In genomic region chr2:79573895-79574674, GRCh38 we compare ENCODE assay signal across 31 cellular contexts.
"Had no signal": no experiment of that assay in that cellular context is flagged by ENCODE, and none has a peak within 500 bp of the region (broad histone marks: within the 10 kb centered on the region; RNA-seq: fewer than 3 reads in every experiment).

No MANE protein-coding gene starts in this region.

- H3K9ac ChIP-seq: neural progenitor cell, parathyroid adenoma had no signal

- H2AFZ ChIP-seq: neural progenitor cell, parathyroid adenoma had no signal

- H3K9me3 Mint-ChIP-seq: endodermal cell, mesothelial cell of epicardium, neural progenitor cell, type B pancreatic cell had no signal

- H3K79me2 ChIP-seq: parathyroid adenoma had no signal

- H3K4me3 Mint-ChIP-seq: endodermal cell; mesothelial cell of epicardium; naive B cell; natural killer cell treated with Interleukin-12 subunit alpha and Interleukin-12 subunit beta and Interleukin-15 and Interleukin-18, amount 100 ng/mL, for 72 hours; neural progenitor cell; stimulated activated effector memory CD8-positive, alpha-beta T cell treated with anti-CD3 and anti-CD28 coated beads, Interleukin-12 subunit alpha, Interleukin-12 subunit beta, amount 100 ng/mL, for 72 hours; type B pancreatic cell had no signal

- H3K36me3 Mint-ChIP-seq: mesothelial cell of epicardium; naive B cell; stimulated activated effector memory CD8-positive, alpha-beta T cell treated with anti-CD3 and anti-CD28 coated beads, Interleukin-12 subunit alpha, Interleukin-12 subunit beta, amount 100 ng/mL, for 72 hours; type B pancreatic cell had no signal

- H3K27me3 Mint-ChIP-seq: naive B cell; natural killer cell treated with Interleukin-12 subunit alpha and Interleukin-12 subunit beta and Interleukin-15 and Interleukin-18, amount 100 ng/mL, for 72 hours; type B pancreatic cell had no signal

- H3K4me3 ChIP-seq: dorsolateral prefrontal cortex, esophagus muscularis mucosa, gastroesophageal sphincter, heart left ventricle, lung, mucosa of descending colon, neural progenitor cell, prostate gland, right atrium auricular region, sigmoid colon, stomach, tibial artery had no signal

- H3K27me3 ChIP-seq: dorsolateral prefrontal cortex, esophagus muscularis mucosa, foreskin keratinocyte, gastroesophageal sphincter, heart left ventricle, neural progenitor cell, right atrium auricular region, sigmoid colon, stomach, tibial artery had no signal

- FAIRE-seq: colon, islet of Langerhans had no signal

- DNase-seq: dorsolateral prefrontal cortex; effector CD4-positive, alpha-beta T cell; endodermal cell; foreskin keratinocyte; heart left ventricle; hippocampal formation; left cardiac atrium; left ventricle myocardium superior; mesenchymal stem cell; mucosa of descending colon; naive B cell; sigmoid colon; stimulated activated CD4-positive, alpha-beta T cell treated with anti-CD3 and anti-CD28 coated beads, Interleukin-2, amount 100 ng/mL, for 24 hours; stimulated activated CD4-positive, alpha-beta T cell treated with anti-CD3 and anti-CD28 coated beads, Interleukin-4, amount 100 ng/mL, for 24 hours; stimulated activated naive CD4-positive, alpha-beta T cell treated with Interleukin-2 at 50 U/mL for 16 hours; stomach; tibial artery had no signal

- H3K9me3 ChIP-seq: esophagus muscularis mucosa, gastroesophageal sphincter, heart left ventricle, mucosa of descending colon, prostate gland, right atrium auricular region, sigmoid colon, stomach, tibial artery had no signal

- H3K4me1 ChIP-seq: esophagus muscularis mucosa, foreskin keratinocyte, gastroesophageal sphincter, heart left ventricle, parathyroid adenoma, prostate gland, right atrium auricular region, sigmoid colon, stomach, tibial artery had no signal

- ATAC-seq: foreskin keratinocyte; gastroesophageal sphincter; heart left ventricle; left cardiac atrium; left ventricle myocardium superior; mucosa of descending colon; natural killer cell treated with Interleukin-12 subunit alpha and Interleukin-12 subunit beta and Interleukin-15 and Interleukin-18, amount 100 ng/mL, for 72 hours; stimulated activated effector memory CD8-positive, alpha-beta T cell treated with anti-CD3 and anti-CD28 coated beads, Interleukin-12 subunit alpha, Interleukin-12 subunit beta, amount 100 ng/mL, for 72 hours had no signal

- H3K27ac ChIP-seq: dorsolateral prefrontal cortex, epithelial cell of prostate, esophagus muscularis mucosa, foreskin keratinocyte, gastroesophageal sphincter, heart left ventricle, neural progenitor cell, parathyroid adenoma, prostate gland, right atrium auricular region, sigmoid colon, stomach, tibial artery had no signal

- H3K36me3 ChIP-seq: esophagus muscularis mucosa, gastroesophageal sphincter, heart left ventricle, neural progenitor cell, prostate gland, right atrium auricular region, sigmoid colon, stomach, tibial artery had no signal

- H3K4me2 ChIP-seq: neural progenitor cell had no signal

- H3K4me1 Mint-ChIP-seq: mesothelial cell of epicardium; naive B cell; neural progenitor cell; stimulated activated effector memory CD8-positive, alpha-beta T cell treated with anti-CD3 and anti-CD28 coated beads, Interleukin-12 subunit alpha, Interleukin-12 subunit beta, amount 100 ng/mL, for 72 hours had no signal

- H3K27ac Mint-ChIP-seq: endodermal cell; mesothelial cell of epicardium; naive B cell; natural killer cell treated with Interleukin-12 subunit alpha and Interleukin-12 subunit beta and Interleukin-15 and Interleukin-18, amount 100 ng/mL, for 72 hours; neural progenitor cell; stimulated activated effector memory CD8-positive, alpha-beta T cell treated with anti-CD3 and anti-CD28 coated beads, Interleukin-12 subunit alpha, Interleukin-12 subunit beta, amount 100 ng/mL, for 72 hours; type B pancreatic cell had no signal
